ENCODE assay signal across 1 cellular context in the genomic region with DNA sequence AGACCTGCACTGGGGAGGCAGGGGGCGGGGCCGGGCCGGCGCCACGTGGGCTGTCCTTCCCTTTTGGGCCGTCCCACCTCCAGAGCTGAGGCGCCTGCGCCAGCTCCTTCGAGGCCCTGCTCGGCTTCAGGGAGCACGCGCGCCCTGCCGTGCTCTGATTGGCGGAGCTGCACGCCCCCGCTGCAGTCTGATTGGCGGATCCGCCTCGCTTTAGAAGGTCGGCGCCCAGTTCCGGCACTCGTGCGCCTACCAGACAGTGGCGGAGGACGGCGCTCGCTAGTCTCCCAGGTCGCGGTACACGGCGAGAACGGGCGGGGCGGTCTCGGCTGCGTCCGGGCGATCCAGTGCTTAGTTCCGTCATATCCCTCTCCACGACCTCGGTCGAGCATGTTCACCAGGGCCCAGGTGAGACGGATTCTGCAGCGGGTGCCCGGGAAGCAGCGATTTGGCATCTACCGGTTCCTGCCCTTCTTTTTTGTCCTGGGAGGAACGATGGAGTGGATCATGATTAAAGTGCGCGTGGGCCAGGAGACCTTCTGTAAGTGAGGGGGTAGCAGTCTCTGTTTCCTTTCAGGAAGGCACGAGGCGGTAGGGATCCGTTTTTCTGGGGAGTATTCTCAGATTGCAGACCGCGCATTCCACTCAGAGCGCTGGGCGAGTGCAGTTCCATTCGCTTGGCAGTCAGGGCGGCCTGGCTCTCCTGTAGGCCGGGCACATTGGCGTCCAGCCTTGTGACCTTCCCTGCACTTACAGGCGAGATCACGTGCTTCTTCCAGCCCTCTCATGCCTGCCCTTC.
TF ChIP-seq lines count a peak whose summit lies in the region.

A gene with protein sequence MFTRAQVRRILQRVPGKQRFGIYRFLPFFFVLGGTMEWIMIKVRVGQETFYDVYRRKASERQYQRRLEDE (plus strand): TSS at position 237 of the 796 bp plus-strand sequence. CDS start 151 bp downstream, at position 388.

TF ChIP-seq in liver, 16 proteins besides CTCF, POLR2A, EP300 and RAD21 (continued from another document):
- TF ChIP-seq, protein P1, sequence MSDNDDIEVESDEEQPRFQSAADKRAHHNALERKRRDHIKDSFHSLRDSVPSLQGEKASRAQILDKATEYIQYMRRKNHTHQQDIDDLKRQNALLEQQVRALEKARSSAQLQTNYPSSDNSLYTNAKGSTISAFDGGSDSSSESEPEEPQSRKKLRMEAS (IDR thresholded peaks at IDR 0.05), result peak; percentile 78
- TF ChIP-seq EGR1 (IDR thresholded peaks at IDR 0.05; ENCODE audit: low read depth in 2 of 2) (peak; percentile 100), HNF4A (conservative IDR thresholded peaks at IDR 0.05) (no peak), SP1 (IDR thresholded peaks at IDR 0.05) (peak; percentile 82)
